Comparison of ENCODE assay signal across 17 cellular contexts in genomic region chr12:117068492-117068891, GRCh38. TPM values are rescaled to one million over a fixed set of nuclear protein-coding genes. Genes with fewer than 3 reads are reported as not detected.
DNase-seq lines count a peak whose midpoint lies in the region; ATAC-seq, FAIRE-seq and TF ChIP-seq lines count a peak whose summit lies in the region.
"Had no signal": no experiment of that assay in that cellular context is flagged by ENCODE, and none has a peak within 500 bp of the region (broad histone marks: within the 10 kb centered on the region; RNA-seq: fewer than 3 reads in every experiment).

No MANE protein-coding gene starts in this region.

- no peaks in the 10 kb centered on the region for H3K36me3 ChIP-seq in neutrophil
- H3K36me3 ChIP-seq: HAP-1 had no signal

- no peaks in the 10 kb centered on the region for H3K9me3 Mint-ChIP-seq in CD14-positive monocyte

- H3K27me3 ChIP-seq in neutrophil, result no peaks in the 10 kb centered on the region

- H3K4me1 Mint-ChIP-seq in CD14-positive monocyte, result peaks cover 85% of the 10 kb centered on the region

- H3K4me3 Mint-ChIP-seq in CD14-positive monocyte, result no peak overlapping the region
- H3K4me3 Mint-ChIP-seq: B cell had no signal

- H3K4me1 ChIP-seq in neutrophil (ENCODE audit: control insufficient read depth in 1 of 2, insufficient read depth in 1 of 2, low read depth in 1 of 2, low read length in 1 of 2), result peaks cover 91 to 94% of the 10 kb centered on the region in 2 experiments
- H3K4me1 ChIP-seq: HAP-1 had no signal

- no peaks in the 10 kb centered on the region for H3K9me3 ChIP-seq in neutrophil
- H3K9me3 ChIP-seq: HAP-1 had no signal

- DNase-seq in CD14-positive monocyte (ENCODE audit: low spot score) (peak; percentile 8), left cardiac atrium (peak; percentile 7), GM19239 (ENCODE audit: insufficient read length, low spot score) (no peak), GM20000 (ENCODE audit: low spot score) (no peak), GF-D8 (lab: John Stamatoyannopoulos, UW) (no peak)
- DNase-seq: CD4-positive, CD25-positive, alpha-beta regulatory T cell; DMS79 had no signal

- intact Hi-C loops in CD14-positive monocyte (cut with micrococcal nuclease) (no loop called here), left cardiac atrium (cut with DNase I) (no loop called here)

- no peak overlapping the region for H3K4me3 ChIP-seq in neutrophil (ENCODE audit: low read depth in 1 of 2, low read length in 1 of 2)
- H3K4me3 ChIP-seq: HAP-1 had no signal

- FAIRE-seq in GM19239 (lab: Jason Lieb, UNC), result no peak
- FAIRE-seq: A204.1, GM12891, H1, HepG2, HTR-8/SVneo had no signal

- peaks cover 8 to 39% of the 10 kb centered on the region in 2 donors for H3K36me3 Mint-ChIP-seq in CD14-positive monocyte
- H3K36me3 Mint-ChIP-seq: CD4-positive, CD25-positive, alpha-beta regulatory T cell had no signal

- H3K27ac ChIP-seq in VCaP (peak overlapping the region; percentile 86), neutrophil (peak overlapping the region; percentile 92)

- ATAC-seq in left cardiac atrium (peak in 1 of 2 donors; percentile 9), GM21528 (IDR thresholded peaks at IDR 0.05; ENCODE audit: low FRiP score, unreplicated experiment) (no peak)
- ATAC-seq: HepG2 had no signal

- H3K27me3 Mint-ChIP-seq in CD14-positive monocyte (ENCODE audit: low read depth in 3 of 3), result peaks cover 0 to 2% (median 2%) of the 10 kb centered on the region in 3 donors
- H3K27me3 Mint-ChIP-seq: B cell; CD4-positive, CD25-positive, alpha-beta regulatory T cell had no signal

- peak overlapping the region; percentile 90 to 97 (median 96) for H3K27ac Mint-ChIP-seq in CD14-positive monocyte
- H3K27ac Mint-ChIP-seq: B cell; CD4-positive, CD25-positive, alpha-beta regulatory T cell had no signal

- no peak for TF ChIP-seq CTCF in CD14-positive monocyte (IDR thresholded peaks at IDR 0.05)
- no peak for TF ChIP-seq CTCF in VCaP (conservative IDR thresholded peaks at IDR 0.05)
- no peak for TF ChIP-seq CTCF in neutrophil (IDR thresholded peaks at IDR 0.05)
- no peak for TF ChIP-seq CTCF in GM20000 (IDR thresholded peaks at IDR 0.05; ENCODE audit: extremely low read depth, missing control alignments)

RNA-seq across cellular contexts. Expression of gene TESC, which starts 30.7 kb away (rescaled TPM):
- 100 to 1,000 TPM; 105 to 138 TPM for polyA plus RNA-seq in CD14-positive monocyte
- total RNA-seq in left cardiac atrium, result 10 to 100 TPM; 35.1 to 41.2 TPM

Comparison
In these comparisons a context has a peak if more than half of its experiments do, and no peak if none do; other contexts are left out.
1. DNase-seq: peak in CD14-positive monocyte (single experiment) and left cardiac atrium (single experiment); none in GM19239 (single experiment), GM20000 (single experiment) and GF-D8 (single experiment).